17 cellular contexts compared by ENCODE assay signal in the genomic region with DNA sequence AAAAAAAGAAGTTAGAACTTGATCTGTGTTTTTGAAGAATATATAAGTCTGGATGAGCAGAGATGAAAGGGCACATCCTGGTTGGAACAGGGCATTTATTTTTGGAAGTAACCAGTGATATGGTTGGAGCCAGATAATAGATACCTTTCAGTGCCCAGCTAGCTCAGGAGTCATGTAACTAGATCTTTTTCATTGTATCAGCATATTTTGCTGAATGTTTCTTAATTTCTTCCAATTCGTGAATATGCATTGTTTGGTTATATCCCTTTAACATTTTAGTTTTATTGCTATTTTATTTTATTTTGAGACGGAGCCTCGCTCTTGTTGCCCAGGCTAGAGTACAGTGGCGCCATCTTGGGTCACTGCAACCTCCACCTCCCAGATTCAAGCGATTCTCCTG.
DNase-seq lines count a peak whose midpoint lies in the region; ATAC-seq, FAIRE-seq and TF ChIP-seq lines count a peak whose summit lies in the region.
"Had no signal": no experiment of that assay in that cellular context is flagged by ENCODE, and none has a peak within 500 bp of the region (broad histone marks: within the 10 kb centered on the region; RNA-seq: fewer than 3 reads in every experiment).

No MANE protein-coding gene starts in this region.

- ATAC-seq in left ventricle myocardium superior, result peak; percentile 35
- no peak for ATAC-seq in left cardiac atrium

- H3K9ac ChIP-seq in astrocyte (ENCODE audit: low read length) (no peak overlapping the region), mesendoderm (ENCODE audit: low read length) (no peak overlapping the region)

- H3K23ac ChIP-seq in mesendoderm (ENCODE audit: low read length), result no peak overlapping the region

- H3K4me1 ChIP-seq in astrocyte (ENCODE audit: insufficient read depth, low read length) (no peaks in the 10 kb centered on the region), mesendoderm (ENCODE audit: control insufficient read depth, low read depth, low read length) (no peaks in the 10 kb centered on the region)

- no CpG with 5 or more reads among the region's 5 CpGs for WGBS in mesendoderm (ENCODE audit: extremely low coverage, insufficient coverage, low lambda C conversion rate)

- no peak overlapping the region for H2BK5ac ChIP-seq in mesendoderm (ENCODE audit: low read length)

- H3K4me1 Mint-ChIP-seq in astrocyte (ENCODE audit: low read depth, unreplicated experiment), result peaks cover 23% of the 10 kb centered on the region
- H3K4me1 Mint-ChIP-seq in progenitor cell of endocrine pancreas (ENCODE audit: low read depth), result peaks cover 10% of the 10 kb centered on the region

- peaks cover 73% of the 10 kb centered on the region for H3K79me2 ChIP-seq in astrocyte (ENCODE audit: insufficient read depth, low read length)
- H3K79me2 ChIP-seq in mesendoderm (ENCODE audit: control insufficient read depth, insufficient read depth, low read length), result no peaks in the 10 kb centered on the region

- TF ChIP-seq CTCF in astrocyte (IDR thresholded peaks at IDR 0.05; ENCODE audit: insufficient read depth, low read depth, low read length) (no peak), progenitor cell of endocrine pancreas (IDR thresholded peaks at IDR 0.05; ENCODE audit: unreplicated experiment) (no peak)

- no peaks in the 10 kb centered on the region for H3K9me3 ChIP-seq in astrocyte (ENCODE audit: insufficient read depth, low read depth, low read length)
- H3K9me3 ChIP-seq: Caco-2 had no signal

- H3K4me3 Mint-ChIP-seq in astrocyte (ENCODE audit: unreplicated experiment) (no peak overlapping the region), progenitor cell of endocrine pancreas (ENCODE audit: low read depth) (no peak overlapping the region)
- H3K4me3 Mint-ChIP-seq: CD4-positive, alpha-beta T cell; H9 had no signal

- H3K27ac ChIP-seq in astrocyte (ENCODE audit: low read depth, low read length), result no peak overlapping the region
- H3K27ac ChIP-seq in mesendoderm (ENCODE audit: low read depth, low read length), result no peak overlapping the region
- H3K27ac ChIP-seq: C4-2B had no signal

- H2AK5ac ChIP-seq in mesendoderm (ENCODE audit: low read length), result no peak overlapping the region

- H3K36me3 ChIP-seq in astrocyte (ENCODE audit: insufficient read depth, low read length) (peaks cover 3% of the 10 kb centered on the region), mesendoderm (ENCODE audit: control insufficient read depth, insufficient read depth, low read length) (no peaks in the 10 kb centered on the region)

- H3K4me2 ChIP-seq in astrocyte (ENCODE audit: low read length) (no peak overlapping the region), mesendoderm (ENCODE audit: low read length) (no peak overlapping the region)

- no peaks in the 10 kb centered on the region for H3K9me3 Mint-ChIP-seq in astrocyte (ENCODE audit: unreplicated experiment)
- H3K9me3 Mint-ChIP-seq in progenitor cell of endocrine pancreas (ENCODE audit: low read depth), result no peaks in the 10 kb centered on the region
- H3K9me3 Mint-ChIP-seq: CD4-positive, alpha-beta T cell; H9 had no signal

- peaks cover 69% of the 10 kb centered on the region for H4K20me1 ChIP-seq in astrocyte (ENCODE audit: insufficient read depth, low read length)

- no peaks in the 10 kb centered on the region for H3K27me3 Mint-ChIP-seq in astrocyte (ENCODE audit: low read depth, unreplicated experiment)
- H3K27me3 Mint-ChIP-seq in progenitor cell of endocrine pancreas, result no peaks in the 10 kb centered on the region
- H3K27me3 Mint-ChIP-seq: CD4-positive, alpha-beta T cell had no signal

- FAIRE-seq in astrocyte (lab: Jason Lieb, UNC), result no peak
- FAIRE-seq: A204.1, D721Med, G401.6, GM12891, GM19239, H1 had no signal

- no peak overlapping the region for H2BK120ac ChIP-seq in mesendoderm (ENCODE audit: low read depth, low read length)

- H3K18ac ChIP-seq in mesendoderm (ENCODE audit: low read length), result no peak overlapping the region

- DNase-seq in left ventricle myocardium superior (no peak), left cardiac atrium (no peak), astrocyte (ENCODE audit: low read depth) (no peak), progenitor cell of endocrine pancreas (ENCODE audit: low spot score, unreplicated experiment) (no peak), NCI-H526 (lab: John Stamatoyannopoulos, UW) (no peak), mesendoderm (no peak)
- DNase-seq: AML-193; Caco-2; CD4-positive, alpha-beta T cell; H9 had no signal

- H3K36me3 Mint-ChIP-seq in astrocyte (ENCODE audit: low read depth, unreplicated experiment) (peaks cover 20% of the 10 kb centered on the region), progenitor cell of endocrine pancreas (ENCODE audit: insufficient read depth) (peaks cover 29% of the 10 kb centered on the region)

- H2AFZ ChIP-seq in astrocyte (ENCODE audit: low read depth, low read length), result no peak overlapping the region

- H3K4me3 ChIP-seq in astrocyte (ENCODE audit: insufficient read depth, low read depth, low read length), result no peak overlapping the region
- no peak overlapping the region for H3K4me3 ChIP-seq in mesendoderm (ENCODE audit: low read length)

- H3K27me3 ChIP-seq in astrocyte (ENCODE audit: insufficient read depth, low read length) (no peaks in the 10 kb centered on the region), mesendoderm (ENCODE audit: insufficient read depth, low read length, poor library complexity) (no peaks in the 10 kb centered on the region)

- H4K8ac ChIP-seq in mesendoderm (ENCODE audit: low read depth, low read length), result no peak overlapping the region

- intact Hi-C loops in left ventricle myocardium superior (cut with micrococcal nuclease), result no loop called here
- intact Hi-C loops in left cardiac atrium (cut with DNase I), result loop anchor here in 1 of 2 donors (10.0 kb wide), 1 partner anchor 111 kb away; no protein-coding TSS in a partner anchor

- no peak overlapping the region for H4K5ac ChIP-seq in mesendoderm (ENCODE audit: low read length)

- peak overlapping the region; percentile 30 for H3K27ac Mint-ChIP-seq in astrocyte (ENCODE audit: unreplicated experiment)
- peak overlapping the region; percentile 30 for H3K27ac Mint-ChIP-seq in progenitor cell of endocrine pancreas
- H3K27ac Mint-ChIP-seq: CD4-positive, alpha-beta T cell had no signal

- no peak overlapping the region for H3K4ac ChIP-seq in mesendoderm (ENCODE audit: low read depth, low read length)

- no peaks in the 10 kb centered on the region for H3K79me1 ChIP-seq in mesendoderm (ENCODE audit: low read length)

- H3K56ac ChIP-seq in mesendoderm (ENCODE audit: low read length), result no peak overlapping the region

- no peak overlapping the region for H2BK15ac ChIP-seq in mesendoderm (replicated peaks; ENCODE audit: low read depth)
